Comparison of ENCODE assay signal across 8 cellular contexts in genomic region chr4:143025111-143025704, GRCh38.
A peak's percentile ranks its signal among the peaks of the same experiment; 100 is the strongest.
DNase-seq lines count a peak whose midpoint lies in the region; ATAC-seq lines count a peak whose summit lies in the region.

No MANE protein-coding gene starts in this region.

- peak; percentile 32 for DNase-seq in AG20443 (ENCODE audit: low spot score)
- DNase-seq in OCI-M2 (lab: John Stamatoyannopoulos, UW; ENCODE audit: unreplicated experiment) = peak; percentile 3
- DNase-seq in glomerular visceral epithelial cell (ENCODE audit: extremely low spot score) = peak; percentile 56
- no peak for DNase-seq in hepatic stellate cell (ENCODE audit: low spot score)
- DNase-seq in cerebellum (ENCODE audit: low spot score) = no peak
- DNase-seq in stimulated activated CD4-positive, alpha-beta T cell treated with anti-CD3 and anti-CD28 coated beads, Interleukin-12 subunit alpha, Interleukin-12 subunit beta, amount 100 ng/mL, for 4 hours = no peak

- ATAC-seq in GM18519 (IDR thresholded peaks at IDR 0.05; ENCODE audit: low FRiP score, unreplicated experiment) = peak; percentile 32
- peak; percentile 53 for ATAC-seq in HG02981 (IDR thresholded peaks at IDR 0.05; ENCODE audit: unreplicated experiment)

Comparison
In these comparisons a context has a peak if more than half of its experiments do, and no peak if none do; other contexts are left out.
1. DNase-seq: peak in AG20443 (single experiment), OCI-M2 (single experiment) and glomerular visceral epithelial cell (single experiment); none in hepatic stellate cell (single experiment), cerebellum (single experiment) and stimulated activated CD4-positive, alpha-beta T cell treated with anti-CD3 and anti-CD28 coated beads, Interleukin-12 subunit alpha, Interleukin-12 subunit beta, amount 100 ng/mL, for 4 hours (single experiment).